ENCODE assay signal across 8 cellular contexts in the genomic region with DNA sequence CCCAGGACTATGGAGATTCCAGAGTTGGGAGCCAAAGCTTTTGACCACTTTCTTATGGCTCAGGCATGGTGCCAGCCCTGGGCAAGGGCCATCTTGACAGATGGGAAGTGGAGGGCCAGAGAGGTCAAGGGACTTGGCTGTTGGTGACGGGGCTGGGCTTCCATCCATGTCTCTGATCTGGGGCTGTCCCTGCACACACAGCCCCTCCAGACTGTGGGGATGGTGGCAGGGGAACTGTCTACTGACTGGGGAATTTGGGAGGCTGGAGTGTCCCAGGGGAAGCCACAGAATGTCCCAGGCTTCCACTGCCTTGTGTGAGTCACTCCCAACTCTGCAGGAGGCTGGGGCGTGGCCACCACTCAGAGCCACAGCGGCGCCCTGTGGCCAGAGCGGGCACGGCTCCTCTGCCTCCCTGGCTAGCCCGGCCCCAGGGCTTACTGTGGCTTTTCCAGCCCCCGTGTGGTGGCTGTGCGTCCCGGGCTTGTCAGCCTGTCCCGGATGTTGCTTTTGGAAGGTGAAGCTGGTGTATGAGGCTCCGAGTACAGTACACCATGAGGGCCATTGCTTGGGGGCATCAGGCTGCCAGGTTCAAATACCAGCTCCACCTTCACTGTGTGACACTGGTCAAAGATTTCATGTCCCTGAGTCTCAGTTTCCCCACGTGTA.
DNase-seq lines count a peak whose midpoint lies in the region; TF ChIP-seq lines count a peak whose summit lies in the region.

No MANE protein-coding gene starts in this region.

- DNase-seq in GF-D8 (lab: John Stamatoyannopoulos, UW) (peak; percentile 53), HFF-Myc (ENCODE audit: extremely low read depth, low read depth) (peak; percentile 72), NCI-H2029 treated with DMSO at 0.1 percent for 48 hours (lab: John Stamatoyannopoulos, UW) (peak; percentile 19), caudate nucleus (lab: John Stamatoyannopoulos, UW) (peak in 59 of 61 donors; percentile 20 to 82 (median 60)), kidney glomerular epithelial cell (lab: John Stamatoyannopoulos, UW) (peak; percentile 84), NCI-H187 treated with DMSO at 0.1 percent for 48 hours (lab: John Stamatoyannopoulos, UW) (no peak)
- peak; percentile 37 to 68 (median 60) for DNase-seq in activated CD4-positive, CD25-positive, alpha-beta regulatory T cell (lab: John Stamatoyannopoulos, UW)
- peak; percentile 61 to 76 for DNase-seq in stimulated activated CD4-positive, alpha-beta T cell treated with anti-CD3 and anti-CD28 coated beads, Interleukin-15, amount 100 ng/mL, for 1 hour (ENCODE audit: low read depth in 1 of 2, low spot score in 1 of 2)

- peak overlapping the region; percentile 52 for H3K27ac ChIP-seq in caudate nucleus (ENCODE audit: low read depth, low read length)

- peak; percentile 99 for TF ChIP-seq CTCF in HFF-Myc (IDR thresholded peaks at IDR 0.05; ENCODE audit: low read depth, low read length, missing control alignments)

- H3K4me3 ChIP-seq in HFF-Myc (replicated peaks; ENCODE audit: low read depth, low read length) = no peak overlapping the region
